Comparison of ENCODE assay signal across 12 cellular contexts in the genomic region with DNA sequence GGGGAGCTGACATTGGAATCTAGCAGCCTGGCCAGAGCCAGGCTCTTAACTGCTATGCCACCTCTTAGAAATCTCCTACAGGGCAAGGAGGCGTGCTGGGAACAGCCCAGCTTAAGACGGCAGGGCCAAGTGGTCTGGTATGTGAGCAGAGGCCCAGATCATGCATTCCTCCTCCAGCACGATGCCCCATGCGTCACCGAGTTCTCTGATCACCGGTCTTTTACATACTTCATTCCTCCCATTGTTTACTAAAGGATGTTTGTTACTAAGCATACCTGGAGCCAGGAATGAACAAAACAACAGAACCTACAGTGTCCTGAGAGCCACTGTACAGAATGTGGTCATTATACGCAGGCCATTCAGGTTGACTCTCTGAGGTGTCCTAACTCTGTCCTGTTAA.
DNase-seq lines count a peak whose midpoint lies in the region; ATAC-seq, FAIRE-seq and TF ChIP-seq lines count a peak whose summit lies in the region.
"Had no signal": no experiment of that assay in that cellular context is flagged by ENCODE, and none has a peak within 500 bp of the region (broad histone marks: within the 10 kb centered on the region; RNA-seq: fewer than 3 reads in every experiment).

No MANE protein-coding gene starts in this region.

- no peak for FAIRE-seq in GM19239 (lab: Jason Lieb, UNC)

- peak overlapping the region in 2 of 11 experiments; percentile 16 to 33; a peak in 2 of 22 replicates for H3K27ac ChIP-seq in BLaER1 treated with 17β-estradiol and CSF1 and Interleukin-3, amounts not matched to agents 10 nM and 100 nM

- peaks cover 63 to 73% (median 67%) of the 10 kb centered on the region in 10 experiments for H3K4me1 ChIP-seq in BLaER1 treated with 17β-estradiol and CSF1 and Interleukin-3, amounts not matched to agents 10 nM and 100 nM

- no peak overlapping the region for H3K27ac Mint-ChIP-seq in WTC11
- peak overlapping the region in 4 of 6 donors; percentile 51 to 70 (median 62) for H3K27ac Mint-ChIP-seq in naive B cell

- peaks cover 0 to 14% (median 10%) of the 10 kb centered on the region in 11 experiments; a peak in 10 of 22 replicates for H3K9me3 ChIP-seq in BLaER1 treated with 17β-estradiol and CSF1 and Interleukin-3, amounts not matched to agents 10 nM and 100 nM (replicated peaks in 1 of 11)

- H3K9me3 Mint-ChIP-seq in WTC11 (peaks cover 5% of the 10 kb centered on the region), naive B cell (no peaks in the 10 kb centered on the region)

- H4K20me1 ChIP-seq in BLaER1 treated with 17β-estradiol and CSF1 and Interleukin-3, amounts not matched to agents 10 nM and 100 nM: peaks cover 46 to 99% (median 76%) of the 10 kb centered on the region in 11 experiments; a peak in 21 of 22 replicates

- POLR2A ChIA-PET in WTC11 (lab: Charles Lee): interaction anchor here (0.6 kb wide), 1 partner anchor 15 kb away, joined by 3 read pairs; no protein-coding TSS in a partner anchor

- peak overlapping the region in 1 of 11 experiments; percentile 6; a peak in 2 of 22 replicates for H3K9ac ChIP-seq in BLaER1 treated with 17β-estradiol and CSF1 and Interleukin-3, amounts not matched to agents 10 nM and 100 nM

- H3K4me2 ChIP-seq in BLaER1 treated with 17β-estradiol and CSF1 and Interleukin-3, amounts not matched to agents 10 nM and 100 nM: peak overlapping the region in 9 of 11 experiments; percentile 0 to 53 (median 21); a peak in 9 of 22 replicates

- peaks cover 5% of the 10 kb centered on the region for H3K36me3 Mint-ChIP-seq in WTC11
- peaks cover 7 to 9% of the 10 kb centered on the region in 2 donors for H3K36me3 Mint-ChIP-seq in naive B cell

- peaks cover 0 to 19% (median 4%) of the 10 kb centered on the region in 11 experiments; a peak in 7 of 22 replicates for H3K36me3 ChIP-seq in BLaER1 treated with 17β-estradiol and CSF1 and Interleukin-3, amounts not matched to agents 10 nM and 100 nM

- H3K4me3 Mint-ChIP-seq in WTC11: no peak overlapping the region
- peak overlapping the region in 4 of 8 donors; percentile 21 to 74 (median 40) for H3K4me3 Mint-ChIP-seq in naive B cell

- H3K27me3 ChIP-seq in BLaER1 treated with 17β-estradiol and CSF1 and Interleukin-3, amounts not matched to agents 10 nM and 100 nM: no peaks in the 10 kb centered on the region

- no peaks in the 10 kb centered on the region for H3K27me3 Mint-ChIP-seq in WTC11 (ENCODE audit: low read depth)
- no peaks in the 10 kb centered on the region for H3K27me3 Mint-ChIP-seq in naive B cell

- no peak for TF ChIP-seq CTCF in WTC11 (IDR thresholded peaks at IDR 0.05)

- CTCF ChIA-PET in WTC11 (lab: Charles Lee): interaction anchor here (0.8 to 1.7 kb wide), 3 partner anchors 42 to 109 kb away, joined by 3 to 5 read pairs (median 3); no protein-coding TSS in a partner anchor

- ATAC-seq in WTC11: peak; percentile 86
- ATAC-seq in naive B cell (ENCODE audit: low read depth in 2 of 2): no peak
- no peak for ATAC-seq in HG02884 (IDR thresholded peaks at IDR 0.05; ENCODE audit: unreplicated experiment)
- ATAC-seq in HG03571 (IDR thresholded peaks at IDR 0.05; ENCODE audit: unreplicated experiment): no peak

- H3K4me1 Mint-ChIP-seq in WTC11: peaks cover 91% of the 10 kb centered on the region
- peaks cover 77 to 96% (median 87%) of the 10 kb centered on the region in 3 donors for H3K4me1 Mint-ChIP-seq in naive B cell

- peak; percentile 44 for DNase-seq in WTC11 (ENCODE audit: low spot score)
- peak; percentile 36 for DNase-seq in iPS DF 4.7 (ENCODE audit: extremely low read depth, low spot score)
- DNase-seq in naive B cell: no peak
- DNase-seq in GM19239 (ENCODE audit: insufficient read length, low spot score): no peak
- DNase-seq in NCI-H2081 (lab: John Stamatoyannopoulos, UW): no peak
- DNase-seq: activated gamma-delta T cell treated with Interleukin-2 at 50 U/mL for 16 hours; MV-4-11; NK-92 treated with Interleukin-12 subunit alpha and Interleukin-12 subunit beta, amount 100 ng/mL, for 24 hours; nucleus accumbens had no signal

- no peak overlapping the region for H3K4me3 ChIP-seq in BLaER1 treated with 17β-estradiol and CSF1 and Interleukin-3, amounts not matched to agents 10 nM and 100 nM

TF ChIP-seq in WTC11, 78 proteins besides CTCF, POLR2A, EP300 and RAD21:
- no peak for TF ChIP-seq ZNF416 (CRISPR knock-in tag; IDR thresholded peaks at IDR 0.05)
- peak; percentile 53; the same call in 1 of the 2 replicates for TF ChIP-seq ZNF121 (CRISPR knock-in tag; IDR thresholded peaks at IDR 0.05)

Comparison
In these comparisons a context has a peak if more than half of its experiments do, and no peak if none do; other contexts are left out.
1. DNase-seq: peak in WTC11 (single experiment) and iPS DF 4.7 (single experiment); none in naive B cell (single experiment), GM19239 (single experiment) and NCI-H2081 (0 of 2).